Comparison of ENCODE assay signal across 12 cellular contexts in the genomic region with DNA sequence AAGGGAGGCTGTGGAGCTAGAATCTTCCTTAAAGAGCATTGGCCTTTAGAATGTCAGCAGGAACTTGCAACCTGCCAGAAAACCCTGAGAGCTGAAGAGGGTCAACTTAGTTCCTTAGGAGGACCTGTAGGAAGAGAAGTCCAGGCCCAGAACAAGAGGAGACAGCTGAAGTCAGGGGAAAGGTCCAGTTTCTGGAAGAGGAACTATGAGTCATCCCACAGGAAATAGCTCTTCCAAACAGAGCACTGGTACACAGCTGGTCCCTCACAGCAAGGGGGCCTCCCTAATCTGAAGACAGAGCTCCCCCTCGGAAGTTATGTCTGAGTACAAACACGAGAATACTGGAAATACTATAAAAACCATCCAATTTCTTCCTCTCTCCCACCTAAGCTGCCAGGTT.
DNase-seq lines count a peak whose midpoint lies in the region; ATAC-seq, FAIRE-seq and TF ChIP-seq lines count a peak whose summit lies in the region.
"Had no signal": no experiment of that assay in that cellular context is flagged by ENCODE, and none has a peak within 500 bp of the region (broad histone marks: within the 10 kb centered on the region; RNA-seq: fewer than 3 reads in every experiment).

No MANE protein-coding gene starts in this region.

- TF ChIP-seq RAD21 in HepG2 (CRISPR knock-in tag; IDR thresholded peaks at IDR 0.05), result no peak

- ATAC-seq in HepG2 (no peak), GM18909 (IDR thresholded peaks at IDR 0.05; ENCODE audit: poor library complexity, unreplicated experiment) (no peak)
- ATAC-seq in activated CD8-positive, alpha-beta T cell treated with anti-CD3 and anti-CD28 coated beads, Interleukin-2, amount 10 ng/mL, durations not matched to agents 7 days and 5 days, result no peak

- POLR2A ChIA-PET in HepG2 (lab: Yijun Ruan, JAX), result interaction anchor here (0.7 kb wide), 1 partner anchor 1306 kb away, joined by 3 read pairs; no protein-coding TSS in a partner anchor
- POLR2A ChIA-PET in activated CD8-positive, alpha-beta T cell treated with anti-CD3 and anti-CD28 coated beads, Interleukin-2, amount 10 ng/mL, durations not matched to agents 7 days and 5 days (lab: Charles Lee), result no interaction called here

- CTCF ChIA-PET in HepG2 (lab: Yijun Ruan, JAX; ENCODE audit: low intra/inter-chr PET ratio, low total read pairs), result no interaction called here
- CTCF ChIA-PET in activated CD8-positive, alpha-beta T cell treated with anti-CD3 and anti-CD28 coated beads, Interleukin-2, amount 10 ng/mL, durations not matched to agents 7 days and 5 days (lab: Charles Lee), result interaction anchor here (1.0 kb wide), 1 partner anchor 12 kb away, joined by 4 read pairs; no protein-coding TSS in a partner anchor

- TF ChIP-seq POLR2A in HepG2 (IDR thresholded peaks at IDR 0.05; ENCODE audit: insufficient read depth in 1 of 2, low read depth in 2 of 2, low read length in 2 of 2), result no peak

- H4K20me1 ChIP-seq in HepG2 (ENCODE audit: insufficient read depth, low read length), result no peaks in the 10 kb centered on the region
- H4K20me1 ChIP-seq in MM.1S (ENCODE audit: insufficient read depth, low read length), result no peaks in the 10 kb centered on the region

- FAIRE-seq in HepG2 (lab: Jason Lieb, UNC), result no peak
- FAIRE-seq: GM18507 had no signal

- H3F3A ChIP-seq in MM.1S (ENCODE audit: insufficient read depth, low read length), result no peaks in the 10 kb centered on the region

- no TSS peak for BruUV-seq in HepG2 (replicated peaks; lab: Mats Ljungman, UMichigan)

- H3K4me3 ChIP-seq in AG10803 (ENCODE audit: low read length) (no peak overlapping the region), brain microvascular endothelial cell (ENCODE audit: low read depth, low read length) (no peak overlapping the region), HepG2 (replicated peaks in 1 of 3; ENCODE audit: insufficient read depth in 1 of 3, low read depth in 2 of 3, low read length in 3 of 3) (no peak overlapping the region), MM.1S (ENCODE audit: low read length) (no peak overlapping the region)
- H3K4me3 ChIP-seq: cardiac muscle cell had no signal

- H3K4me2 ChIP-seq in HepG2 (ENCODE audit: low read depth, low read length) (peak overlapping the region; percentile 7; the same call in 1 of the 2 replicates), MM.1S (ENCODE audit: low read depth, low read length) (no peak overlapping the region)

- in situ Hi-C loops in brain microvascular endothelial cell (cut with HindIII; ENCODE audit: low pct_ligation_motif_present, low sequenced_read_pairs), result no loop called here
- in situ Hi-C loops in HepG2 (cut with HindIII; ENCODE audit: extremely low pct_ligation_motif_present, low pct_unique_long_range_greater_than_20kb), result no loop called here

- intact Hi-C loops in HepG2 (cut with micrococcal nuclease; ENCODE audit: unreplicated experiment), result no loop called here

- H3K4me1 Mint-ChIP-seq in activated CD8-positive, alpha-beta T cell treated with anti-CD3 and anti-CD28 coated beads, Interleukin-2, amount 10 ng/mL, durations not matched to agents 7 days and 5 days (ENCODE audit: low read depth), result peaks cover 4% of the 10 kb centered on the region

- H3K9me3 Mint-ChIP-seq in activated CD8-positive, alpha-beta T cell treated with anti-CD3 and anti-CD28 coated beads, Interleukin-2, amount 10 ng/mL, durations not matched to agents 7 days and 5 days (ENCODE audit: insufficient read depth), result no peaks in the 10 kb centered on the region

- no peak overlapping the region for H3K27ac Mint-ChIP-seq in activated CD8-positive, alpha-beta T cell treated with anti-CD3 and anti-CD28 coated beads, Interleukin-2, amount 10 ng/mL, durations not matched to agents 7 days and 5 days

- H3K36me3 Mint-ChIP-seq in activated CD8-positive, alpha-beta T cell treated with anti-CD3 and anti-CD28 coated beads, Interleukin-2, amount 10 ng/mL, durations not matched to agents 7 days and 5 days (ENCODE audit: low read depth), result no peaks in the 10 kb centered on the region

- TF ChIP-seq EP300 in HepG2 (IDR thresholded peaks at IDR 0.05; ENCODE audit: low read depth in 2 of 2, low read length in 2 of 2), result no peak
- TF ChIP-seq EP300 in HepG2 (CRISPR knock-in tag; IDR thresholded peaks at IDR 0.05; ENCODE audit: borderline replicate concordance), result no peak

- H3K27me3 ChIP-seq in brain microvascular endothelial cell (replicated peaks), result no peaks in the 10 kb centered on the region
- H3K27me3 ChIP-seq in HepG2 (ENCODE audit: control insufficient read depth in 1 of 2, insufficient read depth in 2 of 2, low read length in 2 of 2), result peaks cover 0 to 5% of the 10 kb centered on the region in 2 experiments; a peak in 1 of 5 replicates
- no peaks in the 10 kb centered on the region for H3K27me3 ChIP-seq in MM.1S (replicated peaks; ENCODE audit: insufficient read depth, low read length)
- H3K27me3 ChIP-seq: cardiac muscle cell had no signal

- TF ChIP-seq CTCF in AG10803 (conservative IDR thresholded peaks at IDR 0.05; ENCODE audit: low read length), result no peak
- TF ChIP-seq CTCF in brain microvascular endothelial cell (IDR thresholded peaks at IDR 0.05; ENCODE audit: low read depth, low read length, missing control alignments), result no peak
- no peak for TF ChIP-seq CTCF in HepG2 (CRISPR knock-in tag; IDR thresholded peaks at IDR 0.05)
- TF ChIP-seq CTCF in MM.1S (IDR thresholded peaks at IDR 0.05; ENCODE audit: low read length), result no peak

- no peaks in the 10 kb centered on the region for H3K36me3 ChIP-seq in brain microvascular endothelial cell (replicated peaks)
- no peaks in the 10 kb centered on the region for H3K36me3 ChIP-seq in HepG2 (replicated peaks in 1 of 2; ENCODE audit: control insufficient read depth in 1 of 2, insufficient read depth in 2 of 2, low read length in 2 of 2)
- H3K36me3 ChIP-seq in MM.1S (replicated peaks; ENCODE audit: insufficient read depth, low read length), result no peaks in the 10 kb centered on the region
- H3K36me3 ChIP-seq: cardiac muscle cell had no signal

- no peaks in the 10 kb centered on the region for H3K27me3 Mint-ChIP-seq in activated CD8-positive, alpha-beta T cell treated with anti-CD3 and anti-CD28 coated beads, Interleukin-2, amount 10 ng/mL, durations not matched to agents 7 days and 5 days (ENCODE audit: low read depth)

- H3K9me3 ChIP-seq in HepG2 (ENCODE audit: low read length) (no peaks in the 10 kb centered on the region), MM.1S (replicated peaks; ENCODE audit: insufficient read depth, low read length) (no peaks in the 10 kb centered on the region)

- H3K4me1 ChIP-seq in HepG2 (ENCODE audit: insufficient read depth, low read length) (no peaks in the 10 kb centered on the region), MM.1S (ENCODE audit: low read length) (no peaks in the 10 kb centered on the region)

- H3K79me2 ChIP-seq in HepG2 (ENCODE audit: insufficient read depth, low read length) (no peaks in the 10 kb centered on the region), MM.1S (ENCODE audit: low read length) (no peaks in the 10 kb centered on the region)

- DNase-seq in AG10803 (ENCODE audit: low read depth) (peak; percentile 25), Kasumi-1 (lab: John Stamatoyannopoulos, UW) (peak; percentile 69 to 80), brain microvascular endothelial cell (peak; percentile 48), HepG2 (ENCODE audit: low spot score) (no peak), MM.1S (no peak)
- no peak for DNase-seq in effector CD4-positive, alpha-beta T cell
- DNase-seq in activated CD8-positive, alpha-beta T cell treated with anti-CD3 and anti-CD28 coated beads, Interleukin-2, amount 10 ng/mL, durations not matched to agents 7 days and 5 days, result no peak
- DNase-seq: COR-L47, T-helper 2 cell had no signal

- H3K9me2 ChIP-seq in MM.1S (replicated peaks; ENCODE audit: insufficient read depth, low read length), result no peaks in the 10 kb centered on the region

- H3K4me3 Mint-ChIP-seq in activated CD8-positive, alpha-beta T cell treated with anti-CD3 and anti-CD28 coated beads, Interleukin-2, amount 10 ng/mL, durations not matched to agents 7 days and 5 days, result no peak overlapping the region

- 0% methylated on average over 2 of the region's 2 CpGs for WGBS in HepG2 (ENCODE audit: low lambda C conversion rate)

- H3K27ac ChIP-seq in brain microvascular endothelial cell (no peak overlapping the region), HepG2 (ENCODE audit: extremely low read length, insufficient read depth, low read length) (no peak overlapping the region), MM.1S (ENCODE audit: low read length) (no peak overlapping the region)
- H3K27ac ChIP-seq: cardiac muscle cell had no signal

- H2AFZ ChIP-seq in HepG2 (ENCODE audit: low read length) (no peak overlapping the region), MM.1S (ENCODE audit: low read length) (no peak overlapping the region)

- no peak overlapping the region for H3K9ac ChIP-seq in HepG2 (ENCODE audit: insufficient read depth, low read depth, low read length)
- no peak overlapping the region for H3K9ac ChIP-seq in MM.1S (ENCODE audit: low read length)

TF ChIP-seq in HepG2, 621 proteins besides CTCF, POLR2A, EP300 and RAD21:
- TF ChIP-seq HIC2 (CRISPR knock-in tag; IDR thresholded peaks at IDR 0.05; ENCODE audit: low read depth) (no peak), FOSL2 (CRISPR knock-in tag; IDR thresholded peaks at IDR 0.05) (0 out of 2 replicates have a peak, but pooled peaks have one; percentile 24)

Comparison
In these comparisons a context has a peak if more than half of its experiments do, and no peak if none do; other contexts are left out.
1. DNase-seq: peak in AG10803 (single experiment), Kasumi-1 (2 of 2) and brain microvascular endothelial cell (single experiment); none in HepG2 (single experiment), effector CD4-positive, alpha-beta T cell (single experiment), MM.1S (single experiment) and activated CD8-positive, alpha-beta T cell treated with anti-CD3 and anti-CD28 coated beads, Interleukin-2, amount 10 ng/mL, durations not matched to agents 7 days and 5 days (single experiment).